Comparison of ENCODE assay signal across 8 cellular contexts in genomic region chr7:74453321-74454011, GRCh38. TPM values are rescaled to one million over a fixed set of nuclear protein-coding genes. Genes with fewer than 3 reads are reported as not detected.
DNase-seq lines count a peak whose midpoint lies in the region; ATAC-seq and TF ChIP-seq lines count a peak whose summit lies in the region.

A gene with protein sequence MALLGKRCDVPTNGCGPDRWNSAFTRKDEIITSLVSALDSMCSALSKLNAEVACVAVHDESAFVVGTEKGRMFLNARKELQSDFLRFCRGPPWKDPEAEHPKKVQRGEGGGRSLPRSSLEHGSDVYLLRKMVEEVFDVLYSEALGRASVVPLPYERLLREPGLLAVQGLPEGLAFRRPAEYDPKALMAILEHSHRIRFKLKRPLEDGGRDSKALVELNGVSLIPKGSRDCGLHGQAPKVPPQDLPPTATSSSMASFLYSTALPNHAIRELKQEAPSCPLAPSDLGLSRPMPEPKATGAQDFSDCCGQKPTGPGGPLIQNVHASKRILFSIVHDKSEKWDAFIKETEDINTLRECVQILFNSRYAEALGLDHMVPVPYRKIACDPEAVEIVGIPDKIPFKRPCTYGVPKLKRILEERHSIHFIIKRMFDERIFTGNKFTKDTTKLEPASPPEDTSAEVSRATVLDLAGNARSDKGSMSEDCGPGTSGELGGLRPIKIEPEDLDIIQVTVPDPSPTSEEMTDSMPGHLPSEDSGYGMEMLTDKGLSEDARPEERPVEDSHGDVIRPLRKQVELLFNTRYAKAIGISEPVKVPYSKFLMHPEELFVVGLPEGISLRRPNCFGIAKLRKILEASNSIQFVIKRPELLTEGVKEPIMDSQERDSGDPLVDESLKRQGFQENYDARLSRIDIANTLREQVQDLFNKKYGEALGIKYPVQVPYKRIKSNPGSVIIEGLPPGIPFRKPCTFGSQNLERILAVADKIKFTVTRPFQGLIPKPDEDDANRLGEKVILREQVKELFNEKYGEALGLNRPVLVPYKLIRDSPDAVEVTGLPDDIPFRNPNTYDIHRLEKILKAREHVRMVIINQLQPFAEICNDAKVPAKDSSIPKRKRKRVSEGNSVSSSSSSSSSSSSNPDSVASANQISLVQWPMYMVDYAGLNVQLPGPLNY (plus strand): TSS chr7:74453906. CDS start chr7:74508081, 54,175 bp downstream.

- peak; percentile 48 for ATAC-seq in GM21360 (IDR thresholded peaks at IDR 0.05; ENCODE audit: unreplicated experiment)
- ATAC-seq in activated B cell treated with CpG ODN at 0.5 μM for 24 hours (ENCODE audit: low read depth), result peak; percentile 44
- ATAC-seq in HG02763 (IDR thresholded peaks at IDR 0.05; ENCODE audit: unreplicated experiment), result no peak

- H3K9me3 ChIP-seq in smooth muscle cell (replicated peaks; ENCODE audit: low read depth), result no peaks in the 10 kb centered on the region

- H3K4me1 ChIP-seq in ACC112 (ENCODE audit: control insufficient read depth, insufficient read depth, low read length, unreplicated experiment) (peaks cover 16% of the 10 kb centered on the region), smooth muscle cell (ENCODE audit: low read depth) (peaks cover 9% of the 10 kb centered on the region)

- H3K36me3 Mint-ChIP-seq in activated B cell treated with CpG ODN at 0.5 μM for 24 hours (ENCODE audit: low read depth) (no peaks in the 10 kb centered on the region), chondrocyte (ENCODE audit: low read depth) (no peaks in the 10 kb centered on the region)

- WGBS in smooth muscle cell (ENCODE audit: low lambda C conversion rate), result 2% methylated on average over 41 of the region's 62 CpGs

- peak within 1 kb of the TSS; percentile 42; the same call in 1 of the 2 replicates for H3K27ac ChIP-seq in ACC112 (ENCODE audit: low read depth, low read length)
- H3K27ac ChIP-seq in smooth muscle cell (ENCODE audit: low read depth), result peak within 1 kb of the TSS; percentile 78

- peak within 1 kb of the TSS; percentile 90 for H3K9ac ChIP-seq in smooth muscle cell (ENCODE audit: low read depth)

- CTCF ChIA-PET in activated B cell treated with CpG ODN at 0.5 μM for 24 hours (lab: Charles Lee), result no interaction called here

- POLR2A ChIA-PET in activated B cell treated with CpG ODN at 0.5 μM for 24 hours (lab: Charles Lee), result no interaction called here

- DNase-seq in NCI-H2196 treated with DMSO at 0.1 percent for 48 hours (lab: John Stamatoyannopoulos, UW; ENCODE audit: unreplicated experiment), result peak; percentile 51
- DNase-seq in activated B cell treated with CpG ODN at 0.5 μM for 24 hours, result peak; percentile 23
- no peak for DNase-seq in chondrocyte (ENCODE audit: low spot score)
- peak; percentile 84 for DNase-seq in islet precursor cell
- DNase-seq in smooth muscle cell (lab: John Stamatoyannopoulos, UW; ENCODE audit: unreplicated experiment), result peak; percentile 44

- H3K4me3 Mint-ChIP-seq in activated B cell treated with CpG ODN at 0.5 μM for 24 hours (peak within 1 kb of the TSS; percentile 58), chondrocyte (ENCODE audit: unreplicated experiment) (peak within 1 kb of the TSS; percentile 72)

- H3K79me2 ChIP-seq in ACC112 (ENCODE audit: control insufficient read depth, insufficient read depth, low read length, unreplicated experiment) (peaks cover 44% of the 10 kb centered on the region), smooth muscle cell (ENCODE audit: low read depth) (peaks cover 51% of the 10 kb centered on the region)

- H3K27ac Mint-ChIP-seq in activated B cell treated with CpG ODN at 0.5 μM for 24 hours, result peak within 1 kb of the TSS; percentile 43
- H3K27ac Mint-ChIP-seq in chondrocyte (ENCODE audit: unreplicated experiment), result peak within 1 kb of the TSS; percentile 59

- H4K20me1 ChIP-seq in smooth muscle cell (ENCODE audit: low read depth), result peaks cover 40% of the 10 kb centered on the region

- no peaks in the 10 kb centered on the region for H3K36me3 ChIP-seq in ACC112 (ENCODE audit: insufficient read depth, low read length)
- H3K36me3 ChIP-seq in smooth muscle cell (ENCODE audit: low read depth), result no peaks in the 10 kb centered on the region

- H3F3A ChIP-seq in smooth muscle cell (ENCODE audit: low read depth), result peaks cover 12% of the 10 kb centered on the region

- H3K27me3 ChIP-seq in ACC112 (ENCODE audit: insufficient read depth, low read length), result no peaks in the 10 kb centered on the region
- H3K27me3 ChIP-seq in smooth muscle cell (ENCODE audit: low read depth), result no peaks in the 10 kb centered on the region

- H3K4me2 ChIP-seq in smooth muscle cell, result peak within 1 kb of the TSS; percentile 99

- peaks cover 6% of the 10 kb centered on the region for H3K27me3 Mint-ChIP-seq in activated B cell treated with CpG ODN at 0.5 μM for 24 hours
- no peaks in the 10 kb centered on the region for H3K27me3 Mint-ChIP-seq in chondrocyte (ENCODE audit: low read depth)

- H3K4me1 Mint-ChIP-seq in activated B cell treated with CpG ODN at 0.5 μM for 24 hours, result peaks cover 16% of the 10 kb centered on the region
- peaks cover 29% of the 10 kb centered on the region for H3K4me1 Mint-ChIP-seq in chondrocyte (ENCODE audit: low read depth)

- H3K9me3 Mint-ChIP-seq in activated B cell treated with CpG ODN at 0.5 μM for 24 hours (no peaks in the 10 kb centered on the region), chondrocyte (ENCODE audit: low read depth) (no peaks in the 10 kb centered on the region)

- H3K4me3 ChIP-seq in ACC112 (ENCODE audit: low read depth, low read length) (peak within 1 kb of the TSS; percentile 81), smooth muscle cell (peak within 1 kb of the TSS; percentile 93)

- intact Hi-C loops in activated B cell treated with CpG ODN at 0.5 μM for 24 hours (cut with micrococcal nuclease), result loop anchor here (2.0 to 5.0 kb wide), 2 partner anchors 205 to 259 kb away; no protein-coding TSS in a partner anchor

- TF ChIP-seq CTCF in activated B cell treated with CpG ODN at 0.5 μM for 24 hours (IDR thresholded peaks at IDR 0.05) (no peak), chondrocyte (IDR thresholded peaks at IDR 0.05) (no peak), smooth muscle cell (IDR thresholded peaks at IDR 0.05; ENCODE audit: borderline replicate concordance, insufficient read depth, poor library complexity, severe bottlenecking) (no peak)

- H2AFZ ChIP-seq in ACC112 (ENCODE audit: low read length, unreplicated experiment), result peak within 1 kb of the TSS; percentile 76
- peak within 1 kb of the TSS; percentile 94 for H2AFZ ChIP-seq in smooth muscle cell (ENCODE audit: low read depth)

RNA-seq across cellular contexts. Expression of the gene that starts here (rescaled TPM):
- total RNA-seq in activated B cell treated with CpG ODN at 0.5 μM for 24 hours (0.67 and 1.6 TPM in 2 replicates), chondrocyte (32.4 to 48.5 TPM (median 46.5 TPM) in 3 replicates), smooth muscle cell (18.3 and 20.0 TPM in 2 replicates)
- polyA plus RNA-seq in smooth muscle cell, result 38.5 and 41.5 TPM in 2 replicates
